In genomic region chr7:27739914-27740448, GRCh38 we compare ENCODE assay signal across 1 cellular context.
TF ChIP-seq lines count a peak whose summit lies in the region.

Gene TAX1BP1 (plus strand): TSS chr7:27740162. CDS start chr7:27748525, 8,363 bp downstream.

TF ChIP-seq in HepG2, 621 proteins besides CTCF, POLR2A, EP300 and RAD21 (continued from another document and continues in another):
- TF ChIP-seq GTF2F1 (IDR thresholded peaks at IDR 0.05; ENCODE audit: low read length) (no peak), ZBTB2 (CRISPR knock-in tag; IDR thresholded peaks at IDR 0.05; ENCODE audit: low read depth) (peak; percentile 70; the same call in 1 of the 2 replicates), KDM2A (CRISPR knock-in tag; IDR thresholded peaks at IDR 0.05; ENCODE audit: borderline replicate concordance, low read depth) (peak; percentile 51; the same call in 1 of the 2 replicates), ARHGAP35 (CRISPR knock-in tag; IDR thresholded peaks at IDR 0.05; ENCODE audit: borderline replicate concordance) (no peak; the same call in 1 of the 2 replicates), CSRNP1 (CRISPR knock-in tag; IDR thresholded peaks at IDR 0.05) (no peak), TFDP1 (CRISPR knock-in tag; IDR thresholded peaks at IDR 0.05; ENCODE audit: borderline replicate concordance) (peak; percentile 59; the same call in 1 of the 2 replicates), ZNF660 (CRISPR knock-in tag; IDR thresholded peaks at IDR 0.05; ENCODE audit: borderline replicate concordance, low read depth) (no peak), RBM39 (IDR thresholded peaks at IDR 0.05; ENCODE audit: low read depth, low read length, poor library complexity, severe bottlenecking) (no peak), ZNF468 (CRISPR knock-in tag; IDR thresholded peaks at IDR 0.05) (no peak), NONO (IDR thresholded peaks at IDR 0.05) (no peak), NONO (CRISPR knock-in tag; conservative IDR thresholded peaks at IDR 0.05) (peak; percentile 76), RBFOX2 (IDR thresholded peaks at IDR 0.05; ENCODE audit: low read depth, low read length) (peak; percentile 89), SIN3B (IDR thresholded peaks at IDR 0.05; ENCODE audit: low read length) (peak; percentile 36; the same call in 1 of the 2 replicates), CERS6 (CRISPR knock-in tag; IDR thresholded peaks at IDR 0.05) (0 out of 2 replicates have a peak, but pooled peaks have one; percentile 20), ZNF362 (CRISPR knock-in tag; IDR thresholded peaks at IDR 0.05; ENCODE audit: borderline replicate concordance) (0 out of 2 replicates have a peak, but pooled peaks have one; percentile 33), ZNF12 (CRISPR knock-in tag; IDR thresholded peaks at IDR 0.05) (no peak), ZBTB34 (CRISPR knock-in tag; IDR thresholded peaks at IDR 0.05) (no peak), ZNF749 (CRISPR knock-in tag; IDR thresholded peaks at IDR 0.05; ENCODE audit: borderline replicate concordance) (no peak), ZBTB46 (CRISPR knock-in tag; IDR thresholded peaks at IDR 0.05; ENCODE audit: borderline replicate concordance) (no peak), PCBP1 (IDR thresholded peaks at IDR 0.05; ENCODE audit: borderline replicate concordance, low read depth, low read length) (no peak), KLF9 (CRISPR knock-in tag; IDR thresholded peaks at IDR 0.05; ENCODE audit: low read depth) (peak; percentile 67; the same call in 1 of the 2 replicates), TEAD3 (CRISPR knock-in tag; optimal IDR thresholded peaks at IDR 0.05; ENCODE audit: borderline replicate concordance) (peak; percentile 58), ZNF616 (CRISPR knock-in tag; IDR thresholded peaks at IDR 0.05; ENCODE audit: low read depth) (no peak), HDAC1 (CRISPR knock-in tag; IDR thresholded peaks at IDR 0.05) (peak; percentile 76; the same call in 1 of the 2 replicates), MAFK (conservative IDR thresholded peaks at IDR 0.05 in 1 of 2, IDR thresholded peaks at IDR 0.05 in 1 of 2; ENCODE audit: low read length in 2 of 2) (no peak), ZNF7 (CRISPR knock-in tag; IDR thresholded peaks at IDR 0.05) (no peak), ZNF841 (CRISPR knock-in tag; IDR thresholded peaks at IDR 0.05; ENCODE audit: borderline replicate concordance) (no peak), PHF20 (CRISPR knock-in tag; IDR thresholded peaks at IDR 0.05) (peak; percentile 71), NR2C2 (CRISPR knock-in tag; IDR thresholded peaks at IDR 0.05; ENCODE audit: borderline replicate concordance) (peak; percentile 46; the same call in 1 of the 2 replicates), ZNF550 (CRISPR knock-in tag; IDR thresholded peaks at IDR 0.05; ENCODE audit: borderline replicate concordance) (no peak), ZFP41 (CRISPR knock-in tag; IDR thresholded peaks at IDR 0.05; ENCODE audit: borderline replicate concordance) (no peak), PHF21A (CRISPR knock-in tag; IDR thresholded peaks at IDR 0.05) (no peak), ZNF572 (CRISPR knock-in tag; IDR thresholded peaks at IDR 0.05) (no peak), FOXO1 (CRISPR knock-in tag; IDR thresholded peaks at IDR 0.05) (no peak), ZNF282 (IDR thresholded peaks at IDR 0.05; ENCODE audit: partially characterized antibody) (no peak), CEBPG (CRISPR knock-in tag; IDR thresholded peaks at IDR 0.05) (peak; percentile 84), ZGPAT (CRISPR knock-in tag; IDR thresholded peaks at IDR 0.05) (peak; percentile 49; the same call in 1 of the 2 replicates), ZSCAN21 (CRISPR knock-in tag; IDR thresholded peaks at IDR 0.05; ENCODE audit: borderline replicate concordance) (0 out of 2 replicates have a peak, but pooled peaks have one; percentile 26), PBX2 (CRISPR knock-in tag; IDR thresholded peaks at IDR 0.05) (no peak), ZNF333 (CRISPR knock-in tag; IDR thresholded peaks at IDR 0.05; ENCODE audit: borderline replicate concordance) (no peak), MIER2 (CRISPR knock-in tag; IDR thresholded peaks at IDR 0.05) (no peak), CREB1 (IDR thresholded peaks at IDR 0.05) (peak; percentile 90), CREB1 (CRISPR knock-in tag; IDR thresholded peaks at IDR 0.05) (peak; percentile 96), ZNF703 (CRISPR knock-in tag; IDR thresholded peaks at IDR 0.05; ENCODE audit: borderline replicate concordance) (no peak), ZNF234 (CRISPR knock-in tag; conservative IDR thresholded peaks at IDR 0.05) (no peak), RAD51 (IDR thresholded peaks at IDR 0.05; ENCODE audit: borderline replicate concordance) (no peak), DZIP1 (CRISPR knock-in tag; IDR thresholded peaks at IDR 0.05) (no peak)
